ENCODE assay signal across 16 cellular contexts in the genomic region with DNA sequence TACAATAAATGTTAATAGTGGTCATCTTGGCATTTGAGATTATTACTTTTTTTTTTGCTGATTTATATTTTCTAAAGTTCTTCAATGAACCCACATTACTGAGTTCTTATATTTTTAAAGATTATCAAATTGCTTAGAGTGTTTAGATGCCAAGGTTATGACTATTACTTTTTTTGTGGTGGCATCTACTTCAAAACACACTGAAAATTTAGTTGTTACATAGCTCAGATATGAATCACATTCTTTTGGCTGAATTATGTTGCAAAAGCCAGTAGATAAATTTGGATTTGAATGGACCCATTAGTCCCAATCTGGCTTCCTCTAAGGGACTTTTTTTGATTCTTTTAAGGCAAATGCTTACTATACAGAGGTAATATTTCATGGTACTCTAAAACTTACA. TPM values are rescaled to one million over a fixed set of nuclear protein-coding genes. Genes with fewer than 3 reads are reported as not detected.
A peak's percentile ranks its signal among the peaks of the same experiment; 100 is the strongest.
DNase-seq lines count a peak whose midpoint lies in the region; ATAC-seq and TF ChIP-seq lines count a peak whose summit lies in the region.
"Had no signal": no experiment of that assay in that cellular context is flagged by ENCODE, and none has a peak within 500 bp of the region (broad histone marks: within the 10 kb centered on the region; RNA-seq: fewer than 3 reads in every experiment).

No MANE protein-coding gene starts in this region.

- peak overlapping the region; percentile 47 for H3K4me2 ChIP-seq in SK-N-SH

- no peaks in the 10 kb centered on the region for H3K27me3 ChIP-seq in SK-N-SH (ENCODE audit: insufficient read depth)

- H3K4me3 ChIP-seq in SK-N-SH (ENCODE audit: low read depth in 2 of 2, low read length in 1 of 2) (no peak overlapping the region), fibroblast of mammary gland (ENCODE audit: control insufficient read depth, low read depth, low read length) (no peak overlapping the region), skeletal muscle cell (ENCODE audit: low read depth, low read length) (no peak overlapping the region), mucosa of descending colon (no peak overlapping the region)
- H3K4me3 ChIP-seq: coronary artery had no signal

- TF ChIP-seq EP300 in SK-N-SH (IDR thresholded peaks at IDR 0.05; ENCODE audit: borderline replicate concordance in 1 of 2, low read depth in 1 of 2, low read length in 1 of 2) = peak in 1 of 2 experiments; percentile 50; a peak in 1 of 4 replicates

- no peak overlapping the region for H2AFZ ChIP-seq in SK-N-SH (ENCODE audit: low read depth)

- H3K9me3 ChIP-seq in SK-N-SH (no peaks in the 10 kb centered on the region), mucosa of descending colon (no peaks in the 10 kb centered on the region)

- H3K27ac ChIP-seq in SK-N-SH (ENCODE audit: low read depth in 2 of 2, low read length in 1 of 2) = peak overlapping the region; percentile 72 to 84; a peak in 3 of 4 replicates

- H3K36me3 ChIP-seq in SK-N-SH (replicated peaks in 1 of 2; ENCODE audit: control insufficient read depth in 1 of 2, insufficient read depth in 2 of 2, low read length in 1 of 2) (peaks cover 0 to 3% of the 10 kb centered on the region in 2 experiments), mucosa of descending colon (ENCODE audit: low read depth) (no peaks in the 10 kb centered on the region)

- no peaks in the 10 kb centered on the region for H3K9me2 ChIP-seq in SK-N-SH

- H3K4me1 ChIP-seq in SK-N-SH (ENCODE audit: control insufficient read depth in 1 of 2, insufficient read depth in 2 of 2, low read depth in 1 of 2, low read length in 1 of 2) = no peaks in the 10 kb centered on the region; a peak in 2 of 4 replicates
- H3K4me1 ChIP-seq in mucosa of descending colon (ENCODE audit: low read depth) = peaks cover 14% of the 10 kb centered on the region

- peaks cover 24% of the 10 kb centered on the region for H3K79me2 ChIP-seq in SK-N-SH (ENCODE audit: insufficient read depth)

- H3F3A ChIP-seq in SK-N-SH (replicated peaks; ENCODE audit: insufficient read depth) = peaks cover 15% of the 10 kb centered on the region

- peak; percentile 52 for DNase-seq in GM04504 (ENCODE audit: low read depth)
- DNase-seq in SK-N-SH = no peak
- peak; percentile 86 for DNase-seq in fibroblast of mammary gland (ENCODE audit: low read depth)
- DNase-seq in skeletal muscle cell (ENCODE audit: low read depth) = peak; percentile 61
- no peak for DNase-seq in mucosa of descending colon
- no peak for DNase-seq in NCI-H1105 (lab: John Stamatoyannopoulos, UW)
- no peak for DNase-seq in occipital lobe (lab: John Stamatoyannopoulos, UW)
- DNase-seq in NCI-H774 (lab: John Stamatoyannopoulos, UW) = no peak
- DNase-seq: activated CD4-positive, alpha-beta memory T cell treated with anti-CD3 and anti-CD28 coated beads for 36 hours; activated naive CD4-positive, alpha-beta T cell; NCI-H2029; NK-92 treated with Interleukin-12 subunit alpha and Interleukin-12 subunit beta, amount 100 ng/mL, for 24 hours; posterior cingulate gyrus; stimulated activated CD4-positive, alpha-beta T cell treated with anti-CD3 and anti-CD28 coated beads, Interleukin-4, amount 100 ng/mL, for 4 hours; stimulated activated naive CD8-positive, alpha-beta T cell treated with anti-CD3 and anti-CD28 coated beads, Interleukin-15, amount 100 ng/mL, for 72 hours had no signal

- intact Hi-C loops in mucosa of descending colon (cut with DNase I, micrococcal nuclease) = no loop called here

- no peak for TF ChIP-seq RAD21 in SK-N-SH (IDR thresholded peaks at IDR 0.05; ENCODE audit: low read length)

- no peak for ATAC-seq in mucosa of descending colon
- ATAC-seq: stimulated activated naive CD8-positive, alpha-beta T cell treated with anti-CD3 and anti-CD28 coated beads, Interleukin-15, amount 100 ng/mL, for 72 hours had no signal

- no peaks in the 10 kb centered on the region for H4K20me1 ChIP-seq in SK-N-SH (ENCODE audit: insufficient read depth)

- TF ChIP-seq CTCF in SK-N-SH (IDR thresholded peaks at IDR 0.05) = no peak
- TF ChIP-seq CTCF in fibroblast of mammary gland (conservative IDR thresholded peaks at IDR 0.05; ENCODE audit: control insufficient read depth, insufficient read depth, low read depth, low read length) = no peak
- no peak for TF ChIP-seq CTCF in mucosa of descending colon (IDR thresholded peaks at IDR 0.05)

- POLR2A ChIA-PET in SK-N-SH (lab: Yijun Ruan, JAX) = no interaction called here

- H3K9ac ChIP-seq in SK-N-SH = no peak overlapping the region

- CTCF ChIA-PET in SK-N-SH (lab: Yijun Ruan, JAX) = no interaction called here

TF ChIP-seq in SK-N-SH, 30 proteins besides CTCF, POLR2A, EP300 and RAD21 (continues in another document):
- no peak for TF ChIP-seq MXI1 (IDR thresholded peaks at IDR 0.05; ENCODE audit: low read depth, low read length)
- TF ChIP-seq JUND (IDR thresholded peaks at IDR 0.05) = peak; percentile 83
- peak; percentile 70; the same call in 1 of the 2 replicates for TF ChIP-seq FOSL2 (IDR thresholded peaks at IDR 0.05; ENCODE audit: borderline replicate concordance, low read depth)
- peak; percentile 36; the same call in 1 of the 2 replicates for TF ChIP-seq PBX3 (IDR thresholded peaks at IDR 0.05)
- TF ChIP-seq EZH2phosphoT487 (IDR thresholded peaks at IDR 0.05; ENCODE audit: borderline replicate concordance, low read depth) = no peak
- no peak for TF ChIP-seq RFX5 (IDR thresholded peaks at IDR 0.05; ENCODE audit: low read length)
- no peak for TF ChIP-seq SMC3 (IDR thresholded peaks at IDR 0.05; ENCODE audit: low read depth, low read length)
- no peak for TF ChIP-seq GATA2 (CRISPR knock-in tag; IDR thresholded peaks at IDR 0.05)
- no peak for TF ChIP-seq RCOR1 (IDR thresholded peaks at IDR 0.05; ENCODE audit: low read length)
- TF ChIP-seq GABPA (IDR thresholded peaks at IDR 0.05; ENCODE audit: low read depth) = no peak
- TF ChIP-seq CHD2 (IDR thresholded peaks at IDR 0.05; ENCODE audit: low read length, partially characterized antibody) = no peak
- TF ChIP-seq, protein P1, sequence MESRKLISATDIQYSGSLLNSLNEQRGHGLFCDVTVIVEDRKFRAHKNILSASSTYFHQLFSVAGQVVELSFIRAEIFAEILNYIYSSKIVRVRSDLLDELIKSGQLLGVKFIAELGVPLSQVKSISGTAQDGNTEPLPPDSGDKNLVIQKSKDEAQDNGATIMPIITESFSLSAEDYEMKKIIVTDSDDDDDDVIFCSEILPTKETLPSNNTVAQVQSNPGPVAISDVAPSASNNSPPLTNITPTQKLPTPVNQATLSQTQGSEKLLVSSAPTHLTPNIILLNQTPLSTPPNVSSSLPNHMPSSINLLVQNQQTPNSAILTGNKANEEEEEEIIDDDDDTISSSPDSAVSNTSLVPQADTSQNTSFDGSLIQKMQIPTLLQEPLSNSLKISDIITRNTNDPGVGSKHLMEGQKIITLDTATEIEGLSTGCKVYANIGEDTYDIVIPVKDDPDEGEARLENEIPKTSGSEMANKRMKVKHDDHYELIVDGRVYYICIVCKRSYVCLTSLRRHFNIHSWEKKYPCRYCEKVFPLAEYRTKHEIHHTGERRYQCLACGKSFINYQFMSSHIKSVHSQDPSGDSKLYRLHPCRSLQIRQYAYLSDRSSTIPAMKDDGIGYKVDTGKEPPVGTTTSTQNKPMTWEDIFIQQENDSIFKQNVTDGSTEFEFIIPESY (IDR thresholded peaks at IDR 0.05; ENCODE audit: borderline replicate concordance, low read depth) = no peak
- TF ChIP-seq POLR2AphosphoS5 (IDR thresholded peaks at IDR 0.05; ENCODE audit: low read depth, low read length) = no peak
- no peak for TF ChIP-seq TAF1 (IDR thresholded peaks at IDR 0.05; ENCODE audit: borderline replicate concordance, low read depth, low read length)
- TF ChIP-seq RXRA (IDR thresholded peaks at IDR 0.05; ENCODE audit: borderline replicate concordance, low read depth) = no peak
- no peak for TF ChIP-seq YY1 (IDR thresholded peaks at IDR 0.05; ENCODE audit: low read depth)
- TF ChIP-seq USF1 (IDR thresholded peaks at IDR 0.05; ENCODE audit: borderline replicate concordance, low read depth) = no peak
- no peak for TF ChIP-seq ELF1 (IDR thresholded peaks at IDR 0.05)
- TF ChIP-seq TCF12 (IDR thresholded peaks at IDR 0.05) = 0 out of 2 replicates have a peak, but pooled peaks have one; percentile 22
- no peak for TF ChIP-seq SIN3A (IDR thresholded peaks at IDR 0.05; ENCODE audit: borderline replicate concordance, low read depth, low read length)
- peak; percentile 81 for TF ChIP-seq TEAD4 (IDR thresholded peaks at IDR 0.05; ENCODE audit: borderline replicate concordance, insufficient read depth)
- TF ChIP-seq NRF1 (IDR thresholded peaks at IDR 0.05; ENCODE audit: low read depth, low read length) = no peak

RNA-seq across cellular contexts. Expression of gene UTRN, which starts 8.9 kb away (rescaled TPM):
- 6.8 and 8.7 TPM in 2 replicates for polyA plus RNA-seq in SK-N-SH (2012; rRNA removed)
- 10.1 and 10.3 TPM in 2 replicates for polyA plus RNA-seq in SK-N-SH (2012; cell fraction: cytosol; rRNA removed)
- polyA plus RNA-seq in SK-N-SH (2012; cell fraction: nucleus; rRNA removed) = 9.0 and 18.6 TPM in 2 replicates
- 100 to 1,000 TPM in 1 of 3 donors, 10 to 100 TPM in 2; 88.9 to 107 (median 94.0) TPM for total RNA-seq in mucosa of descending colon
- total RNA-seq in occipital lobe = 36.0 TPM

Comparison
In these comparisons a context has a peak if more than half of its experiments do, and no peak if none do; other contexts are left out.
1. DNase-seq: peak in GM04504 (single experiment), fibroblast of mammary gland (single experiment) and skeletal muscle cell (single experiment); none in SK-N-SH (single experiment), mucosa of descending colon (0 of 3), NCI-H1105 (single experiment), occipital lobe (single experiment) and NCI-H774 (single experiment).